In genomic region chr6:4776493-4776966, GRCh38 we compare ENCODE assay signal across 1 cellular context.
TF ChIP-seq lines count a peak whose summit lies in the region.

No MANE protein-coding gene starts in this region.

TF ChIP-seq in SK-N-SH, 30 proteins besides CTCF, POLR2A, EP300 and RAD21:
- TF ChIP-seq REST (IDR thresholded peaks at IDR 0.05; ENCODE audit: low read depth, low read length) (no peak), MXI1 (IDR thresholded peaks at IDR 0.05; ENCODE audit: low read depth, low read length) (0 out of 2 replicates have a peak, but pooled peaks have one; percentile 10)
